ENCODE assay signal across 10 cellular contexts in genomic region chr3:3109407-3110298, GRCh38. TPM values are rescaled to one million over a fixed set of nuclear protein-coding genes. Genes with fewer than 3 reads are reported as not detected.
DNase-seq lines count a peak whose midpoint lies in the region; ATAC-seq and TF ChIP-seq lines count a peak whose summit lies in the region.
"Had no signal": no experiment of that assay in that cellular context is flagged by ENCODE, and none has a peak within 500 bp of the region (broad histone marks: within the 10 kb centered on the region; RNA-seq: fewer than 3 reads in every experiment).

No MANE protein-coding gene starts in this region.

- DNase-seq in caudate nucleus (lab: John Stamatoyannopoulos, UW) (no peak), hypothalamus (lab: John Stamatoyannopoulos, UW) (no peak), NCI-H1436 (lab: John Stamatoyannopoulos, UW) (no peak), transverse colon (no peak)

- H3K9me3 ChIP-seq in iPS-18a (ENCODE audit: control insufficient read depth, low read depth, low read length) (no peaks in the 10 kb centered on the region), transverse colon (no peaks in the 10 kb centered on the region)

- no peak for TF ChIP-seq EP300 in transverse colon (IDR thresholded peaks at IDR 0.05; ENCODE audit: low read depth)

- H3K4me3 ChIP-seq in iPS-18a (ENCODE audit: low read length) = no peak overlapping the region
- no peak overlapping the region for H3K4me3 ChIP-seq in transverse colon

- no peak for TF ChIP-seq POLR2A in transverse colon (IDR thresholded peaks at IDR 0.05)

- TF ChIP-seq CTCF in transverse colon (IDR thresholded peaks at IDR 0.05) = no peak

- H3K27me3 ChIP-seq in iPS-18a (ENCODE audit: control insufficient read depth, insufficient read depth, low read length) = no peaks in the 10 kb centered on the region
- H3K27me3 ChIP-seq in transverse colon = peaks cover 3% of the 10 kb centered on the region

- in situ Hi-C loops in transverse colon (cut with MboI; ENCODE audit: low pct_ligation_motif_present in 1 of 4, low pct_unique_long_range_greater_than_20kb in 1 of 4, low sequenced_read_pairs in 3 of 4) = no loop called here

- intact Hi-C loops in transverse colon (cut with DNase I; ENCODE audit: low total_unique reads) = no loop called here

- no peak overlapping the region for H3K27ac ChIP-seq in iPS-18a (ENCODE audit: low read length)
- H3K27ac ChIP-seq in caudate nucleus (ENCODE audit: low read depth, low read length) = no peak overlapping the region
- peak overlapping the region in 1 of 4 donors; percentile 29 for H3K27ac ChIP-seq in transverse colon

- no peaks in the 10 kb centered on the region for H3K36me3 ChIP-seq in iPS-18a (ENCODE audit: control insufficient read depth, low read depth, low read length)
- no peaks in the 10 kb centered on the region for H3K36me3 ChIP-seq in transverse colon

- WGBS in transverse colon (ENCODE audit: low coverage in 1 of 2), 2 donors = 54 to 62% methylated on average over 8 to 11 of the region's 11 CpGs

- H3K4me1 ChIP-seq in iPS-18a (ENCODE audit: control insufficient read depth, low read depth, low read length) = peaks cover 12% of the 10 kb centered on the region
- H3K4me1 ChIP-seq in transverse colon = no peaks in the 10 kb centered on the region

- peak overlapping the region; percentile 33 for H3K9ac ChIP-seq in iPS-18a (ENCODE audit: low read length)

- ATAC-seq in GM18517 (IDR thresholded peaks at IDR 0.05; ENCODE audit: unreplicated experiment) (peak; percentile 86), GM21529 (IDR thresholded peaks at IDR 0.05; ENCODE audit: unreplicated experiment) (peak; percentile 72), HG03575 (IDR thresholded peaks at IDR 0.05; ENCODE audit: extremely low read depth, insufficient number of reproducible peaks, low FRiP score, unreplicated experiment) (peak; percentile 60)

RNA-seq across cellular contexts. Expression of gene IL5RA, which starts 0.5 kb away (rescaled TPM):
- total RNA-seq in transverse colon = under 1 TPM in 2 of 4 donors, not detected in 2; 0.27 to 0.95 TPM
- total RNA-seq: astrocyte, kidney epithelial cell had no signal

RNA-seq across cellular contexts. Expression of gene TRNT1, which starts 17.1 kb away (rescaled TPM):
- 10 to 100 TPM; 16.1 to 75.6 (median 23.9) TPM for total RNA-seq in transverse colon
